In genomic region chr7:142300689-142301088, GRCh38 we compare ENCODE assay signal across 9 cellular contexts. TPM values are rescaled to one million over a fixed set of nuclear protein-coding genes. Genes with fewer than 3 reads are reported as not detected.
DNase-seq lines count a peak whose midpoint lies in the region; ATAC-seq and TF ChIP-seq lines count a peak whose summit lies in the region.
"Had no signal": no experiment of that assay in that cellular context is flagged by ENCODE, and none has a peak within 500 bp of the region (broad histone marks: within the 10 kb centered on the region; RNA-seq: fewer than 3 reads in every experiment).

No MANE protein-coding gene starts in this region.

- H3K36me3 ChIP-seq in smooth muscle cell (ENCODE audit: low read depth) = no peaks in the 10 kb centered on the region
- H3K36me3 ChIP-seq: heart right ventricle had no signal

- ATAC-seq in activated naive CD8-positive, alpha-beta T cell treated with anti-CD3 and anti-CD28 coated beads, Interleukin-2, amount 50 U/mL, for 24 hours = peak; percentile 42
- ATAC-seq in HG03571 (IDR thresholded peaks at IDR 0.05; ENCODE audit: unreplicated experiment) (no peak), GM18868 (IDR thresholded peaks at IDR 0.05; ENCODE audit: unreplicated experiment) (no peak)
- ATAC-seq: heart right ventricle had no signal

- H3K27ac Mint-ChIP-seq in activated naive CD8-positive, alpha-beta T cell treated with anti-CD3 and anti-CD28 coated beads, Interleukin-2, amount 50 U/mL, for 24 hours = no peak overlapping the region

- peaks cover 16% of the 10 kb centered on the region for H3K27me3 Mint-ChIP-seq in activated naive CD8-positive, alpha-beta T cell treated with anti-CD3 and anti-CD28 coated beads, Interleukin-2, amount 50 U/mL, for 24 hours

- H3K79me2 ChIP-seq in smooth muscle cell (ENCODE audit: low read depth) = no peaks in the 10 kb centered on the region

- peak; percentile 18 for TF ChIP-seq CTCF in smooth muscle cell (IDR thresholded peaks at IDR 0.05; ENCODE audit: borderline replicate concordance, insufficient read depth, poor library complexity, severe bottlenecking)

- DNase-seq in DMS53 (lab: John Stamatoyannopoulos, UW) (peak; percentile 19), DMS53 treated with DMSO at 0.1 percent for 48 hours (lab: John Stamatoyannopoulos, UW; ENCODE audit: unreplicated experiment) (no peak), NCI-H1930 (lab: John Stamatoyannopoulos, UW) (peak; percentile 32 to 41), smooth muscle cell (lab: John Stamatoyannopoulos, UW; ENCODE audit: unreplicated experiment) (no peak), NCI-H1092 (lab: John Stamatoyannopoulos, UW) (no peak)
- peak; percentile 27 for DNase-seq in activated naive CD8-positive, alpha-beta T cell treated with anti-CD3 and anti-CD28 coated beads, Interleukin-2, amount 50 U/mL, for 24 hours
- DNase-seq: heart right ventricle had no signal

- H3K27me3 ChIP-seq in smooth muscle cell (ENCODE audit: low read depth) = peaks cover 11% of the 10 kb centered on the region

- H4K20me1 ChIP-seq in smooth muscle cell (ENCODE audit: low read depth) = no peaks in the 10 kb centered on the region

- H3K9me3 Mint-ChIP-seq in activated naive CD8-positive, alpha-beta T cell treated with anti-CD3 and anti-CD28 coated beads, Interleukin-2, amount 50 U/mL, for 24 hours = no peaks in the 10 kb centered on the region

- no peaks in the 10 kb centered on the region for H3K4me1 ChIP-seq in smooth muscle cell (ENCODE audit: low read depth)
- H3K4me1 ChIP-seq: heart right ventricle had no signal

- H2AFZ ChIP-seq in smooth muscle cell (ENCODE audit: low read depth) = no peak overlapping the region

- WGBS in smooth muscle cell (ENCODE audit: low lambda C conversion rate) = 59% methylated on average over 3 of the region's 3 CpGs

- H3K9me3 ChIP-seq in smooth muscle cell (replicated peaks; ENCODE audit: low read depth) = no peaks in the 10 kb centered on the region

- peak overlapping the region; percentile 30 for H3K4me3 Mint-ChIP-seq in activated naive CD8-positive, alpha-beta T cell treated with anti-CD3 and anti-CD28 coated beads, Interleukin-2, amount 50 U/mL, for 24 hours

- no peak overlapping the region for H3K4me2 ChIP-seq in smooth muscle cell

- peaks cover 12% of the 10 kb centered on the region for H3K4me1 Mint-ChIP-seq in activated naive CD8-positive, alpha-beta T cell treated with anti-CD3 and anti-CD28 coated beads, Interleukin-2, amount 50 U/mL, for 24 hours

- H3K4me3 ChIP-seq in smooth muscle cell = no peak overlapping the region
- H3K4me3 ChIP-seq: heart right ventricle had no signal

- H3K9ac ChIP-seq in smooth muscle cell (ENCODE audit: low read depth) = no peak overlapping the region

- no peaks in the 10 kb centered on the region for H3F3A ChIP-seq in smooth muscle cell (ENCODE audit: low read depth)

- no peak overlapping the region for H3K27ac ChIP-seq in smooth muscle cell (ENCODE audit: low read depth)
- H3K27ac ChIP-seq: heart right ventricle had no signal

- no peaks in the 10 kb centered on the region for H3K36me3 Mint-ChIP-seq in activated naive CD8-positive, alpha-beta T cell treated with anti-CD3 and anti-CD28 coated beads, Interleukin-2, amount 50 U/mL, for 24 hours (ENCODE audit: low read depth)

RNA-seq across cellular contexts. Expression of gene PRSS58, which starts 42.8 kb away (rescaled TPM):
- not detected in 2 replicates for total RNA-seq in smooth muscle cell
- not detected in 2 replicates for polyA plus RNA-seq in smooth muscle cell
- total RNA-seq: heart right ventricle had no signal
- polyA plus RNA-seq: heart right ventricle had no signal

Comparison
In these comparisons a context has a peak if more than half of its experiments do, and no peak if none do; other contexts are left out.
1. DNase-seq: peak in DMS53 (single experiment), NCI-H1930 (2 of 2) and activated naive CD8-positive, alpha-beta T cell treated with anti-CD3 and anti-CD28 coated beads, Interleukin-2, amount 50 U/mL, for 24 hours (single experiment); none in DMS53 treated with DMSO at 0.1 percent for 48 hours (single experiment), smooth muscle cell (single experiment) and NCI-H1092 (single experiment).